ENCODE assay signal across 26 cellular contexts in the genomic region with DNA sequence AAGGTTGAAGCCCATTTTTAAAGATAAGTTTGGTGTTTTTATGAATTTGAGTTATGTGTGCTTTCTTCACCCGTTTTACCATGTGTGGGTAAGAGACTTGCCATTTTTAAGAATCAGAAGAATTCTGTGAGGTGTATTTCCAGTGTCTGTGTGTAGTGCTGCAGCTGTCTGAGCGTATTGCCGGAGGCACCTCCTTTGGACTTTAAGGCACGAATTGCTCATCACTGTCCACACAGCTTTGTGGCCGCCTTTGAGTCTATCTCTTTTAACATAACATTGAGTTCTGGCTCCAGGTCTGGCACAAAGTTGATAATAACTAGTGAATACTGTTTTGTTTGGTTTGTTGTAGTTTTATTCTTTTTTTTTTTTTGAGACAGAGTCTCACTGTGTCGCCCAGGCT. TPM values are rescaled to one million over a fixed set of nuclear protein-coding genes. Genes with fewer than 3 reads are reported as not detected.
"Had no signal": no experiment of that assay in that cellular context is flagged by ENCODE, and none has a peak within 500 bp of the region (broad histone marks: within the 10 kb centered on the region; RNA-seq: fewer than 3 reads in every experiment).

No MANE protein-coding gene starts in this region.

- H3K36me3 ChIP-seq: esophagus squamous epithelium, gastrocnemius medialis, heart right ventricle, left lung, lower lobe of right lung had no signal

- ATAC-seq: effector memory CD8-positive, alpha-beta T cell; esophagus mucosa; gastrocnemius medialis; heart right ventricle; left cardiac atrium; left lung; left ventricle myocardium superior; lower lobe of right lung had no signal

- H3K27ac ChIP-seq: coronary artery, epithelial cell of prostate, esophagus squamous epithelium, gastrocnemius medialis, heart right ventricle, left lung, lower lobe of right lung had no signal

- H3K4me1 ChIP-seq: gastrocnemius medialis, left lung, lower lobe of right lung had no signal

- FAIRE-seq: colon, endometrium, islet of Langerhans, keratinocyte had no signal

- H3K9me3 ChIP-seq: esophagus squamous epithelium, gastrocnemius medialis, heart right ventricle, left lung, lower lobe of right lung had no signal

- H3K27me3 ChIP-seq: esophagus squamous epithelium, gastrocnemius medialis, heart right ventricle, left lung had no signal

- DNase-seq: dermis blood vessel endothelial cell; effector CD8-positive, alpha-beta T cell; effector memory CD8-positive, alpha-beta T cell; endodermal cell; erythroblast; esophagus squamous epithelium; foreskin fibroblast; foreskin melanocyte; gastrocnemius medialis; glutamatergic neuron; head of caudate nucleus; heart right ventricle; hippocampal formation; left cardiac atrium; left lung; left ventricle myocardium superior; lower lobe of right lung; mesendoderm; midbrain had no signal

- H3K4me3 ChIP-seq: coronary artery, esophagus squamous epithelium, gastrocnemius medialis, heart right ventricle, left lung, lower lobe of right lung had no signal

RNA-seq across cellular contexts. Expression of a gene that starts 25.8 kb away (rescaled TPM):
- total RNA-seq: left ventricle myocardium superior had no signal
